15 cellular contexts compared by ENCODE assay signal in the genomic region with DNA sequence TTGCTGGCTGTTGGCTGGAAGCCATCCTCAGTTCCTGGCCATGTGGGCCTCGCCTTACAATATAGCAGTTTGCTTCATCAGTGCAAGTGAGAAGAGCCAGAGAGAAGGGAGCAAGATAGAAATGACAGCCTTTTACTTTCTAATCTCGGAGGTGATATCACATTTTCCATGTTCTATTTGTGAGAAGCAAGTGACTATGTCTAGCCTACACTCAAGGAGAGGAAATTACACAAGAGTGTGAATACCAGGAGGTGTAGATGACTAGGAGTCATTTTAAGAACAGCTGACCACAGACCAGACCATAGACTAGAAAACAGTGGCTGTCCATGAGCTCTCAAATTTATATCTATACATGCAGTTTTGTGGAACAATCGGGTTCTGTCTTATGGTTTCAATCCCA.
DNase-seq lines count a peak whose midpoint lies in the region; ATAC-seq and TF ChIP-seq lines count a peak whose summit lies in the region.
"Had no signal": no experiment of that assay in that cellular context is flagged by ENCODE, and none has a peak within 500 bp of the region (broad histone marks: within the 10 kb centered on the region; RNA-seq: fewer than 3 reads in every experiment).

No MANE protein-coding gene starts in this region.

- ATAC-seq in HG03442 (IDR thresholded peaks at IDR 0.05; ENCODE audit: unreplicated experiment) (peak; percentile 61), HG03097 (IDR thresholded peaks at IDR 0.05; ENCODE audit: low FRiP score, unreplicated experiment) (no peak), omental fat pad (ENCODE audit: low FRiP score) (no peak)
- ATAC-seq: Panc1 had no signal

- peaks cover 12% of the 10 kb centered on the region for H3K27me3 Mint-ChIP-seq in activated CD4-positive, alpha-beta T cell treated with anti-CD3 and anti-CD28 coated beads, Interleukin-2, amount 10 ng/mL, durations not matched to agents 24 days and 14 days
- peaks cover 8% of the 10 kb centered on the region for H3K27me3 Mint-ChIP-seq in activated T-helper 2 cell treated with anti-CD3 and anti-CD28 coated beads, Interferon-gamma antibody, Interleukin-2, Interleukin-4, amounts not matched to agents 10 μg/mL and 5 μg/mL and 100 μg/mL, durations not matched to agents 14 hours and 24 hours and 36 hours (ENCODE audit: low read depth)
- H3K27me3 Mint-ChIP-seq: activated CD4-positive, alpha-beta memory T cell treated with anti-CD3 and anti-CD28 coated beads for 36 hours had no signal

- peak; percentile 59 for DNase-seq in activated CD4-positive, alpha-beta T cell treated with anti-CD3 and anti-CD28 coated beads, Interleukin-2, amount 10 ng/mL, durations not matched to agents 24 days and 14 days
- DNase-seq in activated CD4-positive, alpha-beta T cell treated with anti-CD3 and anti-CD28 coated beads for 1 hour: no peak
- DNase-seq in activated T-helper 2 cell treated with anti-CD3 and anti-CD28 coated beads, Interferon-gamma antibody, Interleukin-2, Interleukin-4, amounts not matched to agents 10 μg/mL and 5 μg/mL and 100 μg/mL, durations not matched to agents 14 hours and 24 hours and 36 hours (ENCODE audit: low spot score): no peak
- DNase-seq in kidney tubule cell (ENCODE audit: low spot score) (peak; percentile 35), NCI-H2107 treated with DMSO at 0.1 percent for 48 hours (lab: John Stamatoyannopoulos, UW; ENCODE audit: unreplicated experiment) (no peak), omental fat pad (ENCODE audit: low spot score) (no peak)
- DNase-seq: activated CD4-positive, alpha-beta memory T cell treated with anti-CD3 and anti-CD28 coated beads for 36 hours; amygdala; endodermal cell; IMR-90; NCI-H1092 treated with DMSO at 0.1 percent for 48 hours; retina had no signal

- H3K9me3 Mint-ChIP-seq in activated CD4-positive, alpha-beta T cell treated with anti-CD3 and anti-CD28 coated beads, Interleukin-2, amount 10 ng/mL, durations not matched to agents 24 days and 14 days: peaks cover 9% of the 10 kb centered on the region
- H3K9me3 Mint-ChIP-seq in activated T-helper 2 cell treated with anti-CD3 and anti-CD28 coated beads, Interferon-gamma antibody, Interleukin-2, Interleukin-4, amounts not matched to agents 10 μg/mL and 5 μg/mL and 100 μg/mL, durations not matched to agents 14 hours and 24 hours and 36 hours: peaks cover 41% of the 10 kb centered on the region

- H3K4me1 Mint-ChIP-seq in activated CD4-positive, alpha-beta T cell treated with anti-CD3 and anti-CD28 coated beads, Interleukin-2, amount 10 ng/mL, durations not matched to agents 24 days and 14 days: peaks cover 13% of the 10 kb centered on the region
- peaks cover 19% of the 10 kb centered on the region for H3K4me1 Mint-ChIP-seq in activated T-helper 2 cell treated with anti-CD3 and anti-CD28 coated beads, Interferon-gamma antibody, Interleukin-2, Interleukin-4, amounts not matched to agents 10 μg/mL and 5 μg/mL and 100 μg/mL, durations not matched to agents 14 hours and 24 hours and 36 hours (ENCODE audit: low read depth)
- H3K4me1 Mint-ChIP-seq: endodermal cell had no signal

- intact Hi-C loops in activated CD4-positive, alpha-beta T cell treated with anti-CD3 and anti-CD28 coated beads, Interleukin-2, amount 10 ng/mL, durations not matched to agents 24 days and 14 days (cut with micrococcal nuclease): loop anchor here (5.0 kb wide), 2 partner anchors 40 to 245 kb away; no protein-coding TSS in a partner anchor
- intact Hi-C loops in activated T-helper 2 cell treated with anti-CD3 and anti-CD28 coated beads, Interferon-gamma antibody, Interleukin-2, Interleukin-4, amounts not matched to agents 10 μg/mL and 5 μg/mL and 100 μg/mL, durations not matched to agents 14 hours and 24 hours and 36 hours (cut with micrococcal nuclease): loop anchor here (2.0 kb wide), 1 partner anchor 248 kb away; no protein-coding TSS in a partner anchor

- peaks cover 10% of the 10 kb centered on the region for H3K36me3 Mint-ChIP-seq in activated CD4-positive, alpha-beta T cell treated with anti-CD3 and anti-CD28 coated beads, Interleukin-2, amount 10 ng/mL, durations not matched to agents 24 days and 14 days (ENCODE audit: low read depth)
- H3K36me3 Mint-ChIP-seq in activated T-helper 2 cell treated with anti-CD3 and anti-CD28 coated beads, Interferon-gamma antibody, Interleukin-2, Interleukin-4, amounts not matched to agents 10 μg/mL and 5 μg/mL and 100 μg/mL, durations not matched to agents 14 hours and 24 hours and 36 hours (ENCODE audit: low read depth): peaks cover 13% of the 10 kb centered on the region

- no peak for TF ChIP-seq CTCF in omental fat pad (IDR thresholded peaks at IDR 0.05)

- H3K27ac Mint-ChIP-seq in activated CD4-positive, alpha-beta T cell treated with anti-CD3 and anti-CD28 coated beads, Interleukin-2, amount 10 ng/mL, durations not matched to agents 24 days and 14 days: peak overlapping the region; percentile 83
- H3K27ac Mint-ChIP-seq in activated T-helper 2 cell treated with anti-CD3 and anti-CD28 coated beads, Interferon-gamma antibody, Interleukin-2, Interleukin-4, amounts not matched to agents 10 μg/mL and 5 μg/mL and 100 μg/mL, durations not matched to agents 14 hours and 24 hours and 36 hours: peak overlapping the region; percentile 54
- H3K27ac Mint-ChIP-seq: activated CD4-positive, alpha-beta memory T cell treated with anti-CD3 and anti-CD28 coated beads for 36 hours; endodermal cell had no signal

- peak overlapping the region; percentile 37 for H3K4me3 Mint-ChIP-seq in activated CD4-positive, alpha-beta T cell treated with anti-CD3 and anti-CD28 coated beads, Interleukin-2, amount 10 ng/mL, durations not matched to agents 24 days and 14 days
- H3K4me3 Mint-ChIP-seq in activated T-helper 2 cell treated with anti-CD3 and anti-CD28 coated beads, Interferon-gamma antibody, Interleukin-2, Interleukin-4, amounts not matched to agents 10 μg/mL and 5 μg/mL and 100 μg/mL, durations not matched to agents 14 hours and 24 hours and 36 hours (ENCODE audit: low read depth): no peak overlapping the region
- H3K4me3 Mint-ChIP-seq: activated CD4-positive, alpha-beta memory T cell treated with anti-CD3 and anti-CD28 coated beads for 36 hours; endodermal cell had no signal

Comparison
In these comparisons a context has a peak if more than half of its experiments do, and no peak if none do; other contexts are left out.
1. DNase-seq: peak in activated CD4-positive, alpha-beta T cell treated with anti-CD3 and anti-CD28 coated beads, Interleukin-2, amount 10 ng/mL, durations not matched to agents 24 days and 14 days (single experiment) and kidney tubule cell (single experiment); none in activated CD4-positive, alpha-beta T cell treated with anti-CD3 and anti-CD28 coated beads for 1 hour (single experiment), activated T-helper 2 cell treated with anti-CD3 and anti-CD28 coated beads, Interferon-gamma antibody, Interleukin-2, Interleukin-4, amounts not matched to agents 10 μg/mL and 5 μg/mL and 100 μg/mL, durations not matched to agents 14 hours and 24 hours and 36 hours (single experiment), NCI-H2107 treated with DMSO at 0.1 percent for 48 hours (single experiment) and omental fat pad (single experiment).